24 cellular contexts compared by ENCODE assay signal in genomic region chr13:49956131-49956530, GRCh38.
"Had no signal": no experiment of that assay in that cellular context is flagged by ENCODE, and none has a peak within 500 bp of the region (broad histone marks: within the 10 kb centered on the region; RNA-seq: fewer than 3 reads in every experiment).

No MANE protein-coding gene starts in this region.

- DNase-seq: activated CD4-positive, alpha-beta T cell treated with anti-CD3 and anti-CD28 coated beads for 36 hours; activated CD4-positive, alpha-beta T cell treated with anti-CD3 and anti-CD28 coated beads, Interleukin-2, amount 50 U/mL, for 1 hour; activated CD8-positive, alpha-beta memory T cell treated with anti-CD3 and anti-CD28 coated beads, Interleukin-2, amount 50 U/mL, for 4 hours; activated CD8-positive, alpha-beta T cell treated with anti-CD3 and anti-CD28 coated beads for 36 hours; activated gamma-delta T cell treated with Interleukin-2 at 50 U/mL for 16 hours; activated naive CD4-positive, alpha-beta T cell treated with anti-CD3 and anti-CD28 coated beads, Interleukin-2, amount 50 U/mL, for 16 hours; activated T-cell treated with anti-CD3 and anti-CD28 coated beads, Interleukin-2, amount 50 U/mL, for 72 hours; aorta; caudate nucleus; KBM-7; NCI-H146; NCI-H187 treated with DMSO at 0.1 percent for 48 hours; NCI-H2081 treated with DMSO at 0.1 percent for 48 hours; NCI-H446; NCI-H524; OCI-M1; Peyer's patch; Right ventricle myocardium superior; T-cell; T-helper 2 cell; T1000; WERI-Rb-1 had no signal

- H3K4me3 ChIP-seq: breast epithelium, Peyer's patch had no signal

- H3K27me3 ChIP-seq: breast epithelium, Peyer's patch had no signal

- H3K9me3 ChIP-seq: Peyer's patch had no signal

- H3K27ac ChIP-seq: breast epithelium, RWPE1, WERI-Rb-1 had no signal

- H3K36me3 ChIP-seq: breast epithelium, Peyer's patch, WERI-Rb-1 had no signal

- H3K4me1 ChIP-seq: breast epithelium had no signal

- ATAC-seq: activated CD4-positive, alpha-beta T cell treated with anti-CD3 and anti-CD28 coated beads for 36 hours; activated CD8-positive, alpha-beta T cell treated with anti-CD3 and anti-CD28 coated beads for 36 hours; activated T-cell treated with anti-CD3 and anti-CD28 coated beads, Interleukin-2, amount 50 U/mL, for 72 hours; T-cell had no signal
